Comparison of ENCODE assay signal across 14 cellular contexts in genomic region chr1:212560933-212561460, GRCh38. TPM values are rescaled to one million over a fixed set of nuclear protein-coding genes. Genes with fewer than 3 reads are reported as not detected.
DNase-seq lines count a peak whose midpoint lies in the region; ATAC-seq and TF ChIP-seq lines count a peak whose summit lies in the region.
"Had no signal": no experiment of that assay in that cellular context is flagged by ENCODE, and none has a peak within 500 bp of the region (broad histone marks: within the 10 kb centered on the region; RNA-seq: fewer than 3 reads in every experiment).

No MANE protein-coding gene starts in this region.

- POLR2A ChIA-PET in MCF 10A (lab: Yijun Ruan, JAX) = interaction anchor here (0.6 to 2.8 kb wide), 8 partner anchors 11 to 230 kb away, joined by 3 to 11 read pairs (median 6); partner anchors contain the start of genes ATF3, NSL1 and TATDN3

- DNase-seq in MCF 10A (ENCODE audit: unreplicated experiment) = no peak
- no peak for DNase-seq in mammary epithelial cell
- DNase-seq in breast epithelium (ENCODE audit: low spot score in 2 of 2) = no peak
- no peak for DNase-seq in nephron progenitor cell
- DNase-seq in tibial artery = no peak
- DNase-seq in effector CD8-positive, alpha-beta T cell (lab: John Stamatoyannopoulos, UW) = no peak
- DNase-seq in lower leg skin (ENCODE audit: low spot score in 2 of 2) = no peak
- DNase-seq: activated CD8-positive, alpha-beta memory T cell treated with anti-CD3 and anti-CD28 coated beads for 24 hours; activated naive CD4-positive, alpha-beta T cell; NCI-H2107; NCI-H82; SHP77 treated with DMSO at 0.1 percent for 48 hours; stimulated activated naive CD8-positive, alpha-beta T cell treated with anti-CD3 and anti-CD28 coated beads, Interleukin-15, Interleukin-2, amounts not matched to agents 100 U/mL and 50 U/mL, for 24 hours had no signal

- no TSS peak for BruUV-seq in MCF 10A (replicated peaks; lab: Mats Ljungman, UMichigan)
- BruUV-seq in mammary epithelial cell (replicated peaks; lab: Mats Ljungman, UMichigan) = no TSS peak

- no peak overlapping the region for H3K27ac ChIP-seq in mammary epithelial cell (ENCODE audit: insufficient read depth, low read depth, low read length)
- H3K27ac ChIP-seq in breast epithelium = peak overlapping the region; percentile 76 to 97
- H3K27ac ChIP-seq in tibial artery = peak overlapping the region; percentile 96 to 97

- H3K36me3 ChIP-seq in mammary epithelial cell (ENCODE audit: insufficient read depth, low read length) = no peaks in the 10 kb centered on the region
- no peaks in the 10 kb centered on the region for H3K36me3 ChIP-seq in breast epithelium
- no peaks in the 10 kb centered on the region for H3K36me3 ChIP-seq in tibial artery

- H4K20me1 ChIP-seq in mammary epithelial cell (ENCODE audit: insufficient read depth, low read length) = no peaks in the 10 kb centered on the region

- H3K27me3 Mint-ChIP-seq in MCF 10A (ENCODE audit: insufficient read depth, unreplicated experiment) (no peaks in the 10 kb centered on the region), nephron progenitor cell (ENCODE audit: low read depth, poor library complexity) (peaks cover 34% of the 10 kb centered on the region)

- H3K36me3 Mint-ChIP-seq in MCF 10A (ENCODE audit: insufficient read depth, unreplicated experiment) = no peaks in the 10 kb centered on the region
- H3K36me3 Mint-ChIP-seq in nephron progenitor cell (ENCODE audit: low read depth) = no peaks in the 10 kb centered on the region

- H3K9ac ChIP-seq in mammary epithelial cell (ENCODE audit: insufficient read depth, low read length) = no peak overlapping the region

- H3K27me3 ChIP-seq in mammary epithelial cell (ENCODE audit: insufficient read depth, low read length) = no peaks in the 10 kb centered on the region
- H3K27me3 ChIP-seq in breast epithelium = no peaks in the 10 kb centered on the region
- no peaks in the 10 kb centered on the region for H3K27me3 ChIP-seq in tibial artery

- no peak for ATAC-seq in HG02884 (IDR thresholded peaks at IDR 0.05; ENCODE audit: unreplicated experiment)
- ATAC-seq: stimulated activated naive CD8-positive, alpha-beta T cell treated with anti-CD3 and anti-CD28 coated beads, Interleukin-15, Interleukin-2, amounts not matched to agents 100 U/mL and 50 U/mL, for 24 hours had no signal

- H3K4me1 Mint-ChIP-seq in MCF 10A (ENCODE audit: insufficient read depth, unreplicated experiment) = peaks cover 16% of the 10 kb centered on the region
- H3K4me1 Mint-ChIP-seq in nephron progenitor cell = peaks cover 11% of the 10 kb centered on the region

- in situ Hi-C loops in mammary epithelial cell (cut with MboI; ENCODE audit: low sequenced_read_pairs in 2 of 2) = no loop called here

- H2AFZ ChIP-seq in mammary epithelial cell (ENCODE audit: low read depth, low read length) = no peak overlapping the region

- H3K9me3 ChIP-seq in mammary epithelial cell (replicated peaks; ENCODE audit: insufficient read depth, low read length) (no peaks in the 10 kb centered on the region), breast epithelium (no peaks in the 10 kb centered on the region), tibial artery (no peaks in the 10 kb centered on the region)

- CTCF ChIA-PET in MCF 10A (lab: Yijun Ruan, JAX) (interaction anchor here (0.5 to 1.4 kb wide), 2 partner anchors 86 to 103 kb away, joined by 3 to 4 read pairs; no protein-coding TSS in a partner anchor), mammary epithelial cell (lab: Charles Lee; ENCODE audit: low non-redundant PET) (no interaction called here)

- TF ChIP-seq POLR2A in breast epithelium (IDR thresholded peaks at IDR 0.05) (no peak), lower leg skin (IDR thresholded peaks at IDR 0.05) (no peak)

- H3K4me3 ChIP-seq in mammary epithelial cell (replicated peaks in 1 of 3; ENCODE audit: insufficient read depth in 1 of 3, low read depth in 2 of 3, low read length in 3 of 3) (no peak overlapping the region), breast epithelium (no peak overlapping the region), tibial artery (no peak overlapping the region), lower leg skin (ENCODE audit: low read depth, poor library complexity, severe bottlenecking) (no peak overlapping the region)

- H3K4me3 Mint-ChIP-seq in MCF 10A (ENCODE audit: unreplicated experiment) (no peak overlapping the region), nephron progenitor cell (no peak overlapping the region)

- 97% methylated on average over 6 of the region's 6 CpGs for WGBS in mammary epithelial cell (ENCODE audit: low coverage, missing lambda C conversion rate)
- 76 to 82% methylated on average over 6 of the region's 6 CpGs for WGBS in lower leg skin, 2 donors

- no peaks in the 10 kb centered on the region for H3K79me2 ChIP-seq in mammary epithelial cell (ENCODE audit: insufficient read depth, low read length)

- H3K4me1 ChIP-seq in mammary epithelial cell (ENCODE audit: insufficient read depth, low read length) (peaks cover 6% of the 10 kb centered on the region), breast epithelium (no peaks in the 10 kb centered on the region), tibial artery (peaks cover 5 to 46% (median 21%) of the 10 kb centered on the region in 4 donors)

- peak overlapping the region; percentile 25 for H3K27ac Mint-ChIP-seq in MCF 10A (ENCODE audit: low read depth, unreplicated experiment)
- H3K27ac Mint-ChIP-seq in nephron progenitor cell = peak overlapping the region; percentile 66

- no peak overlapping the region for H3K4me2 ChIP-seq in mammary epithelial cell (ENCODE audit: insufficient read depth, low read depth, low read length)

- intact Hi-C loops in MCF 10A (cut with micrococcal nuclease) = no loop called here
- intact Hi-C loops in mammary epithelial cell (cut with micrococcal nuclease) = no loop called here
- intact Hi-C loops in breast epithelium (cut with DNase I; ENCODE audit: low total_unique reads) = no loop called here
- intact Hi-C loops in tibial artery (cut with DNase I; ENCODE audit: low total_unique reads) = loop anchor here (2.0 kb wide), 1 partner anchor 46 kb away; no protein-coding TSS in a partner anchor
- intact Hi-C loops in lower leg skin (cut with DNase I; ENCODE audit: low total_unique reads) = loop anchor here (5.0 kb wide), 1 partner anchor 46 kb away; the partner anchor contains the start of gene ATF3

- TF ChIP-seq CTCF in MCF 10A (IDR thresholded peaks at IDR 0.05; ENCODE audit: unreplicated experiment) (no peak), mammary epithelial cell (conservative IDR thresholded peaks at IDR 0.05 in 1 of 2, IDR thresholded peaks at IDR 0.05 in 1 of 2; ENCODE audit: extremely low read depth in 1 of 2, insufficient read depth in 1 of 2, low read depth in 1 of 2, low read length in 2 of 2) (no peak), breast epithelium (IDR thresholded peaks at IDR 0.05) (no peak), nephron progenitor cell (IDR thresholded peaks at IDR 0.05) (no peak), tibial artery (IDR thresholded peaks at IDR 0.05) (no peak), lower leg skin (IDR thresholded peaks at IDR 0.05) (no peak)

- dilution Hi-C loops in mammary epithelial cell (cut with HindIII; ENCODE audit: low sequenced_read_pairs) = no loop called here

- H3K9me3 Mint-ChIP-seq in MCF 10A (ENCODE audit: unreplicated experiment) = no peaks in the 10 kb centered on the region
- H3K9me3 Mint-ChIP-seq in nephron progenitor cell = peaks cover 10% of the 10 kb centered on the region

RNA-seq across cellular contexts. Expression of gene ATF3, which starts 47.6 kb away (rescaled TPM):
- total RNA-seq in MCF 10A (2022) = 85.3 and 114 TPM in 2 replicates
- total RNA-seq in mammary epithelial cell = 10 to 100 TPM in 1 of 2 donors, 1 to 10 TPM in 1; 3.5 to 17.8 TPM
- 1.3 TPM for polyA plus RNA-seq in mammary epithelial cell
- polyA minus RNA-seq in mammary epithelial cell = 2.3 TPM
- total RNA-seq in breast epithelium = 10 to 100 TPM in 2 of 3 donors, 1 to 10 TPM in 1; 6.7 to 90.9 (median 26.9) TPM
- 10 to 100 TPM in 3 of 4 donors, 1 to 10 TPM in 1; 8.2 to 71.6 (median 17.2) TPM for total RNA-seq in lower leg skin

Comparison
In these comparisons a context has a peak if more than half of its experiments do, and no peak if none do; other contexts are left out.
1. intact Hi-C loops: an anchor here in tibial artery (2.0 kb wide) and lower leg skin (5.0 kb wide); none called in MCF 10A, mammary epithelial cell and breast epithelium.